Comparison of ENCODE assay signal across 16 cellular contexts in the genomic region with DNA sequence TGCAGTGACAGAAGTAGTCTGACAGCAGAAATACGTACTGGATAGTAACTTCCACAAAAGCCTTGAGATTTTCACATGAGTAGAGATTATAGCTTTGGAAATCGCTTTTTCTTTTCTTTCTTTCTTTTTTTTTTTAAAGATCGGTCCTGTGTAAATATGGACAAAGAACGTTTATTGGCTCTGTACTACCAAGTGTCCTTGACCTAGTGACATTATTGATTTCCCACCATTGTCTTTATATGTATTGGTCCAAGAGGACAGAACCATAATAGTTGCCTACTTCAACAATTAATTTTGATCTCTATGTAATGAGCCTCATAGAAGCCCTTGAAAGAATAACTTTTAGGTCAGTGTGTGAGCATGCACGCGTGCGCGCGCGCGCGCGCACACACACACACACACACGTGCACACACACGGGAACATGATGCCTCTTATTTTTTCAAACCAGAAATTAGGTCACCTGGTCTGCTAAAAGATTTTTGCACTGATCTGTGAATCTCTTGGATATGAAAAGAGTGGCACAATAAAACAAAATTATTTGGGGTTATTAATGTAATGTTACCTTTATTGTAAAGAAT.
A peak's percentile ranks its signal among the peaks of the same experiment; 100 is the strongest.
DNase-seq lines count a peak whose midpoint lies in the region; FAIRE-seq lines count a peak whose summit lies in the region.
"Had no signal": no experiment of that assay in that cellular context is flagged by ENCODE, and none has a peak within 500 bp of the region (broad histone marks: within the 10 kb centered on the region; RNA-seq: fewer than 3 reads in every experiment).

No MANE protein-coding gene starts in this region.

- peak; percentile 3 for DNase-seq in NCI-H146 (lab: John Stamatoyannopoulos, UW)
- DNase-seq in NCI-H146 treated with DMSO at 0.1 percent for 48 hours (lab: John Stamatoyannopoulos, UW; ENCODE audit: unreplicated experiment) = no peak
- DNase-seq in NCI-H748 (lab: John Stamatoyannopoulos, UW; ENCODE audit: unreplicated experiment) = peak; percentile 42
- no peak for DNase-seq in globus pallidus (ENCODE audit: low spot score)
- DNase-seq in activated T-cell treated with anti-CD3 and anti-CD28 coated beads for 4 hours = no peak
- DNase-seq: Caco-2; CD4-positive, CD25-positive, alpha-beta regulatory T cell; CD8-positive, alpha-beta T cell; DMS153; DND-41; GDM1; H9 had no signal

- FAIRE-seq in G401.6 (lab: Jason Lieb, UNC) = peak; percentile 69
- FAIRE-seq: A204.1, GM12878, GM19239 had no signal

Comparison
In these comparisons a context has a peak if more than half of its experiments do, and no peak if none do; other contexts are left out.
1. DNase-seq: peak in NCI-H146 (single experiment) and NCI-H748 (single experiment); none in NCI-H146 treated with DMSO at 0.1 percent for 48 hours (single experiment), globus pallidus (single experiment) and activated T-cell treated with anti-CD3 and anti-CD28 coated beads for 4 hours (single experiment).